Comparison of ENCODE assay signal across 3 cellular contexts in genomic region chr4:154959756-154960155, GRCh38.
"Had no signal": no experiment of that assay in that cellular context is flagged by ENCODE, and none has a peak within 500 bp of the region (broad histone marks: within the 10 kb centered on the region; RNA-seq: fewer than 3 reads in every experiment).

No MANE protein-coding gene starts in this region.

- H3K4me3 ChIP-seq: GM12878 had no signal

- DNase-seq: GDM1, GF-D8 had no signal
